Comparison of ENCODE assay signal across 18 cellular contexts in genomic region chr2:238905224-238905623, GRCh38. TPM values are rescaled to one million over a fixed set of nuclear protein-coding genes. Genes with fewer than 3 reads are reported as not detected.
A peak's percentile ranks its signal among the peaks of the same experiment; 100 is the strongest.
DNase-seq lines count a peak whose midpoint lies in the region; ATAC-seq and TF ChIP-seq lines count a peak whose summit lies in the region.
"Had no signal": no experiment of that assay in that cellular context is flagged by ENCODE, and none has a peak within 500 bp of the region (broad histone marks: within the 10 kb centered on the region; RNA-seq: fewer than 3 reads in every experiment).

No MANE protein-coding gene starts in this region.

- WGBS in stomach, 5 donors = 64 to 74% (median 69%) methylated on average over 9 to 13 of the region's 13 CpGs

- H3K27me3 Mint-ChIP-seq in activated CD8-positive, alpha-beta memory T cell treated with anti-CD3 and anti-CD28 coated beads, Interleukin-2, amount 10 ng/mL, durations not matched to agents 7 days and 5 days = no peaks in the 10 kb centered on the region

- H3K36me3 ChIP-seq in H7 (replicated peaks; ENCODE audit: control insufficient read depth, insufficient read depth, low read length) (no peaks in the 10 kb centered on the region), uterus (no peaks in the 10 kb centered on the region), stomach (no peaks in the 10 kb centered on the region)
- H3K36me3 ChIP-seq: HAP-1 had no signal

- H3K36me3 Mint-ChIP-seq in activated CD8-positive, alpha-beta memory T cell treated with anti-CD3 and anti-CD28 coated beads, Interleukin-2, amount 10 ng/mL, durations not matched to agents 7 days and 5 days = no peaks in the 10 kb centered on the region

- H3K27ac ChIP-seq in uterus = peak overlapping the region; percentile 12 to 42
- no peak overlapping the region for H3K27ac ChIP-seq in stomach

- no peaks in the 10 kb centered on the region for H3K4me1 Mint-ChIP-seq in activated CD8-positive, alpha-beta memory T cell treated with anti-CD3 and anti-CD28 coated beads, Interleukin-2, amount 10 ng/mL, durations not matched to agents 7 days and 5 days

- no peak overlapping the region for H3K27ac Mint-ChIP-seq in activated CD8-positive, alpha-beta memory T cell treated with anti-CD3 and anti-CD28 coated beads, Interleukin-2, amount 10 ng/mL, durations not matched to agents 7 days and 5 days
- H3K27ac Mint-ChIP-seq: CD4-positive, alpha-beta T cell had no signal

- intact Hi-C loops in uterus (cut with DNase I; ENCODE audit: low total_unique reads) (no loop called here), stomach (cut with DNase I; ENCODE audit: low total_unique reads) (no loop called here)

- H3K9me3 ChIP-seq in uterus = no peaks in the 10 kb centered on the region
- H3K9me3 ChIP-seq in stomach = no peaks in the 10 kb centered on the region
- H3K9me3 ChIP-seq: HAP-1 had no signal

- TF ChIP-seq EP300 in stomach (IDR thresholded peaks at IDR 0.05) = no peak

- TF ChIP-seq CTCF in fibroblast of mammary gland (conservative IDR thresholded peaks at IDR 0.05; ENCODE audit: control insufficient read depth, insufficient read depth, low read depth, low read length) (no peak), uterus (IDR thresholded peaks at IDR 0.05) (no peak), stomach (IDR thresholded peaks at IDR 0.05) (no peak)

- ATAC-seq in activated CD8-positive, alpha-beta memory T cell treated with anti-CD3 and anti-CD28 coated beads, Interleukin-2, amount 10 ng/mL, durations not matched to agents 7 days and 5 days = peak; percentile 27
- ATAC-seq: GM12878, HepG2 had no signal

- H3K9me3 Mint-ChIP-seq in activated CD8-positive, alpha-beta memory T cell treated with anti-CD3 and anti-CD28 coated beads, Interleukin-2, amount 10 ng/mL, durations not matched to agents 7 days and 5 days (ENCODE audit: low read depth) = peaks cover 4% of the 10 kb centered on the region
- H3K9me3 Mint-ChIP-seq: CD4-positive, alpha-beta T cell had no signal

- TF ChIP-seq POLR2A in uterus (IDR thresholded peaks at IDR 0.05) = no peak
- no peak for TF ChIP-seq POLR2A in stomach (IDR thresholded peaks at IDR 0.05)

- CTCF ChIA-PET in activated CD8-positive, alpha-beta memory T cell treated with anti-CD3 and anti-CD28 coated beads, Interleukin-2, amount 10 ng/mL, durations not matched to agents 7 days and 5 days (lab: Charles Lee) = no interaction called here

- H3K4me1 ChIP-seq in uterus (peaks cover 7 to 8% of the 10 kb centered on the region in 2 donors), stomach (peaks cover 0 to 23% (median 3%) of the 10 kb centered on the region in 4 donors)
- H3K4me1 ChIP-seq: HAP-1 had no signal

- H3K27me3 ChIP-seq in H7 (ENCODE audit: control insufficient read depth, insufficient read depth, low read length) (no peaks in the 10 kb centered on the region), uterus (no peaks in the 10 kb centered on the region), stomach (peaks cover 0 to 9% (median 0%) of the 10 kb centered on the region in 3 donors)

- no peak overlapping the region for H3K4me3 ChIP-seq in H7 (ENCODE audit: insufficient read depth, low read depth, low read length)
- H3K4me3 ChIP-seq in fibroblast of mammary gland (ENCODE audit: control insufficient read depth, low read depth, low read length) = no peak overlapping the region
- no peak overlapping the region for H3K4me3 ChIP-seq in uterus
- H3K4me3 ChIP-seq in stomach = no peak overlapping the region
- H3K4me3 ChIP-seq: GM12878, HAP-1 had no signal

- DNase-seq in activated CD8-positive, alpha-beta memory T cell treated with anti-CD3 and anti-CD28 coated beads, Interleukin-2, amount 10 ng/mL, durations not matched to agents 7 days and 5 days = no peak
- DNase-seq in activated CD8-positive, alpha-beta memory T cell treated with anti-CD3 and anti-CD28 coated beads, Interleukin-2, amount 50 U/mL, for 48 hours = no peak
- DNase-seq in H7 = peak; percentile 23
- DNase-seq in fibroblast of mammary gland (ENCODE audit: low read depth) = peak; percentile 44
- peak; percentile 48 to 52 for DNase-seq in uterus
- DNase-seq in NCI-H2081 treated with DMSO at 0.1 percent for 48 hours (lab: John Stamatoyannopoulos, UW) = no peak
- DNase-seq in stomach = no peak
- no peak for DNase-seq in stimulated activated CD4-positive, alpha-beta T cell treated with anti-CD3 and anti-CD28 coated beads, Interleukin-4, amount 100 ng/mL, for 4 hours
- DNase-seq: 8988T; AML-193; C1 segment of cervical spinal cord; Calu3; CD4-positive, alpha-beta T cell; DMS 273 treated with DMSO at 0.1 percent for 48 hours; GOT3 had no signal

- H3K4me3 Mint-ChIP-seq in activated CD8-positive, alpha-beta memory T cell treated with anti-CD3 and anti-CD28 coated beads, Interleukin-2, amount 10 ng/mL, durations not matched to agents 7 days and 5 days = no peak overlapping the region
- H3K4me3 Mint-ChIP-seq: CD4-positive, alpha-beta T cell had no signal

RNA-seq across cellular contexts. Expression of gene TWIST2, which starts 57.3 kb away (rescaled TPM):
- not detected for total RNA-seq in activated CD8-positive, alpha-beta memory T cell treated with anti-CD3 and anti-CD28 coated beads, Interleukin-2, amount 10 ng/mL, durations not matched to agents 7 days and 5 days
- 7.1 and 8.1 TPM in 2 replicates for total RNA-seq in H7 (2014; rRNA removed; shearing (Covaris generic))
- total RNA-seq in uterus (100 to 1,000 TPM in 1 of 4 donors, 10 to 100 TPM in 3; 28.1 to 199 (median 63.9) TPM), stomach (10 to 100 TPM in 3 of 5 donors, 1 to 10 TPM in 1, under 1 TPM in 1; 0.58 to 58.0 (median 22.8) TPM)
- polyA plus RNA-seq in stomach = 10 to 100 TPM in 2 of 3 donors, 1 to 10 TPM in 1; 5.6 to 13.0 (median 11.6) TPM
- total RNA-seq: Calu3; CD4-positive, alpha-beta T cell; GM12878 had no signal
- polyA plus RNA-seq: GM12878 had no signal

Comparison
In these comparisons a context has a peak if more than half of its experiments do, and no peak if none do; other contexts are left out.
1. DNase-seq: peak in H7 (single experiment), fibroblast of mammary gland (single experiment) and uterus (2 of 2); none in activated CD8-positive, alpha-beta memory T cell treated with anti-CD3 and anti-CD28 coated beads, Interleukin-2, amount 10 ng/mL, durations not matched to agents 7 days and 5 days (single experiment), activated CD8-positive, alpha-beta memory T cell treated with anti-CD3 and anti-CD28 coated beads, Interleukin-2, amount 50 U/mL, for 48 hours (single experiment), NCI-H2081 treated with DMSO at 0.1 percent for 48 hours (single experiment), stomach (single experiment) and stimulated activated CD4-positive, alpha-beta T cell treated with anti-CD3 and anti-CD28 coated beads, Interleukin-4, amount 100 ng/mL, for 4 hours (0 of 2).
2. H3K27ac ChIP-seq: peak in uterus (2 of 2); none in stomach (0 of 5).